In the genomic region with DNA sequence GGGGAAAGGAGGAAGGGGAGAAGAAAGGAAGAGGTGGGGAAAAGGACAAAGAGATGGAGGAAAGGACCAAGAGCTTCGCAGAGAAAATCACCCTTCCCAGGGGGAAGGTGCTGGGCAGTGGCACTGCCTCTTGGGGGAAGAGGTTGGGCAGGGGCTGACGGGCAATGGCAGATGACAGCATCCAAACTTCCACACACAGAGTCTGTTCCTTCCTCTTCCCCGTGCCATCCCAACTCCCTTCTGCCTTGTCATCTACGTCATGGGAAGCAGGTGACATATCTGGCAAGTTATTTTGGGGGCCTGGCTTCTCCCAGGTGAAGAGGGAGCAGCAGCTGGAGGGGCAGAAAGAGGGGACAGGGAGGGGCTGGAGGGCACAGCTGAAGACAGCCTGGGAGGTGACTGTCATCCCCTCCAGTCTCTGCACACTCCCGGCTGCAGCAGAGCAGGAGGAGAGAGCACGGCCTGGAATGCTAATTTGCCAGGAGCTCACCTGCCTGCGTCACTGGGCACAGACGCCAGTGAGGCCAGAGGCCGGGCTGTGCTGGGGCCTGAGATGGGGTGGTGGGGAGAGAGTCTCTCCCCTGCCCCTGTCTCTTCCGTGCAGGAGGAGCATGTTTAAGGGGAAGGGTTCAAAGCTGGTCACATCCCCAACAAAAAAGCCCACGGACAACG, we compare ENCODE assay signal across 18 cellular contexts. TPM values are rescaled to one million over a fixed set of nuclear protein-coding genes. Genes with fewer than 3 reads are reported as not detected.
DNase-seq lines count a peak whose midpoint lies in the region; ATAC-seq, FAIRE-seq and TF ChIP-seq lines count a peak whose summit lies in the region.
"Had no signal": no experiment of that assay in that cellular context is flagged by ENCODE, and none has a peak within 500 bp of the region (broad histone marks: within the 10 kb centered on the region; RNA-seq: fewer than 3 reads in every experiment).

No MANE protein-coding gene starts in this region.

- in situ Hi-C loops in HepG2 (cut with HindIII; ENCODE audit: extremely low pct_ligation_motif_present, low pct_unique_long_range_greater_than_20kb), result no loop called here

- no peak overlapping the region for H3K4me3 Mint-ChIP-seq in CD8-positive, alpha-beta T cell
- H3K4me3 Mint-ChIP-seq in T-helper 17 cell, result peak overlapping the region; percentile 49
- H3K4me3 Mint-ChIP-seq: activated T-helper 1 cell treated with anti-CD3 and anti-CD28 coated beads, Interleukin-12 subunit alpha, Interleukin-12 subunit beta, Interleukin-2, Interleukin-4 antibody, amounts not matched to agents 30 ng/mL and 10 ng/mL and 1 ng/mL, durations not matched to agents 14 hours and 24 hours and 36 hours; neural crest cell; T-helper 1 cell treated with Interleukin-12 subunit alpha and Interleukin-12 subunit beta and Interleukin-4 antibody, amounts not matched to agents 30 μg/mL and 1 μg/mL, for 36 hours had no signal

- peak overlapping the region; percentile 29 for H3K27ac Mint-ChIP-seq in CD8-positive, alpha-beta T cell
- peak overlapping the region; percentile 92 for H3K27ac Mint-ChIP-seq in T-helper 17 cell
- H3K27ac Mint-ChIP-seq: T-helper 1 cell treated with Interleukin-12 subunit alpha and Interleukin-12 subunit beta and Interleukin-4 antibody, amounts not matched to agents 30 μg/mL and 1 μg/mL, for 36 hours had no signal

- H3K27ac ChIP-seq in A549 (no peak overlapping the region), HepG2 (ENCODE audit: extremely low read length, insufficient read depth, low read length) (peak overlapping the region; percentile 72), OCI-LY7 (ENCODE audit: low read depth, low read length, poor library complexity, severe bottlenecking) (no peak overlapping the region)
- H3K27ac ChIP-seq in CD8-positive, alpha-beta T cell (ENCODE audit: low read depth, low read length), result no peak overlapping the region
- H3K27ac ChIP-seq: ascending aorta, stomach had no signal

- H2AFZ ChIP-seq in HepG2 (ENCODE audit: low read length) (no peak overlapping the region), OCI-LY7 (ENCODE audit: low read length) (no peak overlapping the region)

- no peaks in the 10 kb centered on the region for H3K9me3 Mint-ChIP-seq in CD8-positive, alpha-beta T cell
- H3K9me3 Mint-ChIP-seq: activated T-helper 1 cell treated with anti-CD3 and anti-CD28 coated beads, Interleukin-12 subunit alpha, Interleukin-12 subunit beta, Interleukin-2, Interleukin-4 antibody, amounts not matched to agents 30 ng/mL and 10 ng/mL and 1 ng/mL, durations not matched to agents 14 hours and 24 hours and 36 hours; neural crest cell; T-helper 1 cell treated with Interleukin-12 subunit alpha and Interleukin-12 subunit beta and Interleukin-4 antibody, amounts not matched to agents 30 μg/mL and 1 μg/mL, for 36 hours had no signal

- no peak for DNase-seq in A549 (ENCODE audit: low read depth in 1 of 2, low spot score in 1 of 2)
- DNase-seq in CD8-positive, alpha-beta T cell, result peak in 1 of 7 experiments; percentile 47
- no peak for DNase-seq in T-helper 17 cell
- no peak for DNase-seq in HepG2 (ENCODE audit: low spot score)
- DNase-seq in NCI-H1417 (lab: John Stamatoyannopoulos, UW), result no peak
- no peak for DNase-seq in DMS 273 treated with DMSO at 0.1 percent for 48 hours (lab: John Stamatoyannopoulos, UW)
- DNase-seq in OCI-LY7 (ENCODE audit: low spot score), result no peak
- DNase-seq: DND-41, NCI-H2029 treated with DMSO at 0.1 percent for 48 hours, NCI-H748 treated with DMSO at 0.1 percent for 48 hours, stomach had no signal

- peaks cover 7% of the 10 kb centered on the region for H3K36me3 ChIP-seq in CD8-positive, alpha-beta T cell (ENCODE audit: insufficient read depth, low read length)
- H3K36me3 ChIP-seq in HepG2 (replicated peaks in 1 of 2; ENCODE audit: control insufficient read depth in 1 of 2, insufficient read depth in 2 of 2, low read length in 2 of 2) (peaks cover 2 to 15% of the 10 kb centered on the region in 2 experiments; a peak in 3 of 5 replicates), OCI-LY7 (ENCODE audit: insufficient read depth, low read length) (peaks cover 6% of the 10 kb centered on the region; the same call in 1 of the 2 replicates)

- POLR2A ChIA-PET in A549 (lab: Yijun Ruan, JAX) (no interaction called here), HepG2 (lab: Yijun Ruan, JAX) (no interaction called here), OCI-LY7 (lab: Charles Lee) (no interaction called here)
- POLR2A ChIA-PET in CD8-positive, alpha-beta T cell (lab: Charles Lee), result no interaction called here

- H3K27me3 Mint-ChIP-seq in CD8-positive, alpha-beta T cell (ENCODE audit: low read depth), result no peaks in the 10 kb centered on the region
- no peaks in the 10 kb centered on the region for H3K27me3 Mint-ChIP-seq in T-helper 17 cell

- no peaks in the 10 kb centered on the region for H3K4me1 ChIP-seq in A549
- no peaks in the 10 kb centered on the region for H3K4me1 ChIP-seq in CD8-positive, alpha-beta T cell (ENCODE audit: insufficient read depth, low read length)
- H3K4me1 ChIP-seq in HepG2 (ENCODE audit: insufficient read depth, low read length), result peaks cover 36% of the 10 kb centered on the region
- H3K4me1 ChIP-seq in OCI-LY7 (ENCODE audit: insufficient read depth, low read length, poor library complexity, severe bottlenecking), result no peaks in the 10 kb centered on the region
- H3K4me1 ChIP-seq: ascending aorta, stomach had no signal

- peaks cover 10% of the 10 kb centered on the region for H3K4me1 Mint-ChIP-seq in CD8-positive, alpha-beta T cell (ENCODE audit: low read depth)
- H3K4me1 Mint-ChIP-seq in T-helper 17 cell, result peaks cover 14% of the 10 kb centered on the region

- TF ChIP-seq EP300 in A549 (IDR thresholded peaks at IDR 0.05) (no peak), HepG2 (IDR thresholded peaks at IDR 0.05; ENCODE audit: low read depth in 2 of 2, low read length in 2 of 2) (no peak), HepG2 (CRISPR knock-in tag; IDR thresholded peaks at IDR 0.05; ENCODE audit: borderline replicate concordance) (no peak)

- TF ChIP-seq RAD21 in A549 (conservative IDR thresholded peaks at IDR 0.05 in 1 of 2, IDR thresholded peaks at IDR 0.05 in 1 of 2) (no peak), HepG2 (CRISPR knock-in tag; IDR thresholded peaks at IDR 0.05) (no peak)

- H3K9me2 ChIP-seq in OCI-LY7 (ENCODE audit: insufficient read depth, low read length), result no peaks in the 10 kb centered on the region

- BruUV-seq in HepG2 (replicated peaks; lab: Mats Ljungman, UMichigan), result no TSS peak
- BruUV-seq in OCI-LY7 (replicated peaks; lab: Mats Ljungman, UMichigan), result no TSS peak

- H3K4me2 ChIP-seq in A549 (no peak overlapping the region), HepG2 (ENCODE audit: low read depth, low read length) (no peak overlapping the region), OCI-LY7 (ENCODE audit: low read length) (no peak overlapping the region)

- WGBS in A549 (ENCODE audit: missing lambda C conversion rate), result 83% methylated on average over 12 of the region's 12 CpGs
- WGBS in HepG2 (ENCODE audit: low lambda C conversion rate), result 83% methylated on average over 12 of the region's 12 CpGs

- TF ChIP-seq POLR2A in A549 (IDR thresholded peaks at IDR 0.05; ENCODE audit: low read length) (no peak), HepG2 (IDR thresholded peaks at IDR 0.05; ENCODE audit: insufficient read depth in 1 of 2, low read depth in 2 of 2, low read length in 2 of 2) (no peak)

- H3K27me3 ChIP-seq in CD8-positive, alpha-beta T cell (ENCODE audit: insufficient read depth, low read length), result no peaks in the 10 kb centered on the region
- no peaks in the 10 kb centered on the region for H3K27me3 ChIP-seq in HepG2 (ENCODE audit: control insufficient read depth in 1 of 2, insufficient read depth in 2 of 2, low read length in 2 of 2)
- H3K27me3 ChIP-seq: ascending aorta, stomach had no signal

- H4K20me1 ChIP-seq in HepG2 (ENCODE audit: insufficient read depth, low read length) (no peaks in the 10 kb centered on the region), OCI-LY7 (ENCODE audit: insufficient read depth, low read length) (no peaks in the 10 kb centered on the region)

- H3K79me2 ChIP-seq in HepG2 (ENCODE audit: insufficient read depth, low read length) (no peaks in the 10 kb centered on the region), OCI-LY7 (ENCODE audit: insufficient read depth, low read depth, low read length) (no peaks in the 10 kb centered on the region)

- ATAC-seq in A549 (peak; percentile 42 to 52; a peak in 4 of 6 replicates), T-helper 17 cell (no peak), HepG2 (no peak), GM18870 (IDR thresholded peaks at IDR 0.05; ENCODE audit: unreplicated experiment) (no peak)
- ATAC-seq in CD8-positive, alpha-beta T cell, result no peak

- peaks cover 22% of the 10 kb centered on the region for H3K36me3 Mint-ChIP-seq in CD8-positive, alpha-beta T cell
- H3K36me3 Mint-ChIP-seq in T-helper 17 cell (ENCODE audit: low read depth), result peaks cover 3% of the 10 kb centered on the region

- CTCF ChIA-PET in A549 (lab: Yijun Ruan, JAX), result no interaction called here
- CTCF ChIA-PET in CD8-positive, alpha-beta T cell (lab: Charles Lee), result no interaction called here
- CTCF ChIA-PET in HepG2 (lab: Yijun Ruan, JAX; ENCODE audit: low intra/inter-chr PET ratio, low total read pairs), result no interaction called here
- CTCF ChIA-PET in OCI-LY7 (lab: Charles Lee; ENCODE audit: unreplicated experiment), result no interaction called here

- no peaks in the 10 kb centered on the region for H3K9me3 ChIP-seq in A549
- no peaks in the 10 kb centered on the region for H3K9me3 ChIP-seq in CD8-positive, alpha-beta T cell (ENCODE audit: low read length)
- H3K9me3 ChIP-seq in T-helper 17 cell (ENCODE audit: control insufficient read depth, low read length, poor library complexity, severe bottlenecking), result no peaks in the 10 kb centered on the region
- no peaks in the 10 kb centered on the region for H3K9me3 ChIP-seq in HepG2 (ENCODE audit: low read length)
- no peaks in the 10 kb centered on the region for H3K9me3 ChIP-seq in OCI-LY7 (ENCODE audit: low read length)
- H3K9me3 ChIP-seq: ascending aorta, stomach had no signal

- FAIRE-seq in A549 (lab: Jason Lieb, UNC) (no peak), HepG2 (lab: Jason Lieb, UNC) (no peak)

- H3K4me3 ChIP-seq in A549 (no peak overlapping the region), HepG2 (replicated peaks in 1 of 3; ENCODE audit: insufficient read depth in 1 of 3, low read depth in 2 of 3, low read length in 3 of 3) (no peak overlapping the region), OCI-LY7 (ENCODE audit: low read depth, low read length, poor library complexity, severe bottlenecking) (no peak overlapping the region)
- H3K4me3 ChIP-seq in CD8-positive, alpha-beta T cell (ENCODE audit: low read depth, low read length), result no peak overlapping the region
- H3K4me3 ChIP-seq: ascending aorta, stomach had no signal

- no peak for TF ChIP-seq CTCF in A549 (IDR thresholded peaks at IDR 0.05)
- TF ChIP-seq CTCF in CD8-positive, alpha-beta T cell (IDR thresholded peaks at IDR 0.05), result no peak
- no peak for TF ChIP-seq CTCF in HepG2 (CRISPR knock-in tag; IDR thresholded peaks at IDR 0.05)
- no peak for TF ChIP-seq CTCF in OCI-LY7 (conservative IDR thresholded peaks at IDR 0.05; ENCODE audit: low read length)

- H3K9ac ChIP-seq in HepG2 (ENCODE audit: insufficient read depth, low read depth, low read length), result no peak overlapping the region

- intact Hi-C loops in CD8-positive, alpha-beta T cell (cut with DNase I, micrococcal nuclease), result no loop called here
- intact Hi-C loops in HepG2 (cut with micrococcal nuclease; ENCODE audit: unreplicated experiment) (no loop called here), OCI-LY7 (cut with micrococcal nuclease; ENCODE audit: unreplicated experiment) (no loop called here)

RNA-seq across cellular contexts. Expression of a gene that starts 43.9 kb away (rescaled TPM):
- not detected in 2 replicates for polyA plus RNA-seq in A549 (2011; rRNA removed)
- not detected in 2 replicates for polyA plus RNA-seq in A549 (2012; cell fraction: cytosol; rRNA removed)
- 0.01 TPM in 1 of 2 replicates, not detected in the other for polyA plus RNA-seq in A549 (2012; cell fraction: nucleus; rRNA removed)
- not detected in 3 replicates for polyA plus RNA-seq in A549 (2017; fragmentation: RNase III; extraction: RNeasy Plus Mini Kit Qiagen cat#74134 plus additional on column Dnase treatment)
- polyA minus RNA-seq in A549 (2011; rRNA and poly(A)+ RNA removed), result 0.05 TPM in 1 of 2 replicates, not detected in the other
- total RNA-seq in CD8-positive, alpha-beta T cell, result 1 to 10 TPM; 4.4 to 6.7 TPM
- total RNA-seq in T-helper 17 cell, result under 1 TPM; 0.29 to 0.60 TPM
- not detected in 2 replicates for total RNA-seq in HepG2 (2016; rRNA removed; fragmentation: Illumina TruSeq; extraction: Trizol)
- total RNA-seq in HepG2 (2016; cell fraction: cytosol; rRNA removed; fragmentation: Illumina TruSeq; extraction: Trizol; ENCODE audit: low read depth), result not detected in 2 replicates
- total RNA-seq in HepG2 (2016; cell fraction: insoluble cytoplasmic fraction; rRNA removed; fragmentation: Illumina TruSeq; extraction: Trizol), result not detected in 2 replicates
- not detected in 2 replicates for total RNA-seq in HepG2 (2016; cell fraction: membrane; rRNA removed; fragmentation: Illumina TruSeq; extraction: Trizol)
- total RNA-seq in HepG2 (2016; cell fraction: nucleus; rRNA removed; fragmentation: Illumina TruSeq; extraction: Trizol), result not detected in 2 replicates
- not detected in 2 replicates for polyA plus RNA-seq in HepG2 (2011; rRNA removed)
- not detected in 2 replicates for polyA plus RNA-seq in HepG2 (2011; cell fraction: cytosol; rRNA removed)
- not detected in 2 replicates for polyA plus RNA-seq in HepG2 (2011; cell fraction: nucleus; rRNA removed)
- polyA plus RNA-seq in HepG2 (2012), result not detected in 2 replicates
- not detected in 2 replicates for polyA plus RNA-seq in HepG2 (2016; cell fraction: cytosol; fragmentation: Illumina TruSeq; extraction: Trizol; ENCODE audit: low read depth)
- polyA plus RNA-seq in HepG2 (2016; cell fraction: insoluble cytoplasmic fraction; fragmentation: Illumina TruSeq; extraction: Trizol; ENCODE audit: low read depth), result not detected in 2 replicates
- polyA plus RNA-seq in HepG2 (2016; cell fraction: membrane; fragmentation: Illumina TruSeq; extraction: Trizol; ENCODE audit: low read depth), result not detected in 2 replicates
- polyA plus RNA-seq in HepG2 (2016; cell fraction: nucleus; fragmentation: Illumina TruSeq; extraction: Trizol; ENCODE audit: insufficient read depth, low read depth), result not detected in 2 replicates
- polyA minus RNA-seq in HepG2 (2011; rRNA and poly(A)+ RNA removed; ENCODE audit: low replicate concordance), result not detected in 2 replicates
- polyA minus RNA-seq in HepG2 (2011; cell fraction: cytosol; rRNA and poly(A)+ RNA removed), result not detected in 2 replicates
- not detected in 2 replicates for polyA minus RNA-seq in HepG2 (2011; cell fraction: nucleus; rRNA and poly(A)+ RNA removed)
- total RNA-seq in OCI-LY7 (2014; rRNA removed; shearing (Covaris generic)), result 0.05 TPM in 1 of 2 replicates, not detected in the other
- total RNA-seq in OCI-LY7 (2022), result not detected in 2 replicates
- total RNA-seq: HT1080, MCF 10A had no signal

Comparison
In these comparisons a context has a peak if more than half of its experiments do, and no peak if none do; other contexts are left out.
1. ATAC-seq: peak in A549 (2 of 2); none in CD8-positive, alpha-beta T cell (single experiment), T-helper 17 cell (single experiment), HepG2 (single experiment) and GM18870 (single experiment).